Comparison of ENCODE assay signal across 8 cellular contexts in genomic region chr18:53380063-53380639, GRCh38.
DNase-seq lines count a peak whose midpoint lies in the region; ATAC-seq and TF ChIP-seq lines count a peak whose summit lies in the region.

No MANE protein-coding gene starts in this region.

- H3K27ac ChIP-seq in neural cell (ENCODE audit: low read length): no peak overlapping the region

- H3K4me2 ChIP-seq in neural cell (ENCODE audit: low read length): no peak overlapping the region

- H3K4me3 ChIP-seq in cardiac fibroblast (replicated peaks in 1 of 2; ENCODE audit: low read depth in 2 of 2, low read length in 2 of 2) (no peak overlapping the region), neural cell (ENCODE audit: low read length) (no peak overlapping the region), lower leg skin (ENCODE audit: low read depth, poor library complexity, severe bottlenecking) (no peak overlapping the region)

- H3K36me3 ChIP-seq in neural cell (ENCODE audit: insufficient read depth, low read length): no peaks in the 10 kb centered on the region

- no peak overlapping the region for H3K9ac ChIP-seq in neural cell (ENCODE audit: low read length)

- no peaks in the 10 kb centered on the region for H3K9me2 ChIP-seq in neural cell (ENCODE audit: insufficient read depth, low read length)

- no peak for TF ChIP-seq POLR2A in lower leg skin (IDR thresholded peaks at IDR 0.05)

- no peak for TF ChIP-seq EP300 in neural cell (conservative IDR thresholded peaks at IDR 0.05; ENCODE audit: poor library complexity, severe bottlenecking)

- H3K79me2 ChIP-seq in neural cell (replicated peaks; ENCODE audit: insufficient read depth, low read length): no peaks in the 10 kb centered on the region

- no peak overlapping the region for H3K27ac Mint-ChIP-seq in T-helper 17 cell

- TF ChIP-seq CTCF in cardiac fibroblast (IDR thresholded peaks at IDR 0.05; ENCODE audit: low read depth, low read length) (peak; percentile 41), neural cell (IDR thresholded peaks at IDR 0.05; ENCODE audit: poor library complexity, severe bottlenecking) (peak; percentile 90), lower leg skin (IDR thresholded peaks at IDR 0.05) (no peak)

- WGBS in lower leg skin, 2 donors: 84 to 93% methylated on average over 1 of the region's 1 CpG

- no peaks in the 10 kb centered on the region for H3K27me3 ChIP-seq in neural cell (ENCODE audit: insufficient read depth, low read depth, low read length)

- no peak overlapping the region for H3K4me3 Mint-ChIP-seq in T-helper 17 cell

- H4K20me1 ChIP-seq in neural cell (ENCODE audit: insufficient read depth): no peaks in the 10 kb centered on the region

- no peaks in the 10 kb centered on the region for H3K9me3 ChIP-seq in neural cell (ENCODE audit: low read length)
- H3K9me3 ChIP-seq in T-helper 17 cell (ENCODE audit: control insufficient read depth, low read length, poor library complexity, severe bottlenecking): no peaks in the 10 kb centered on the region

- DNase-seq in AG20443 (ENCODE audit: low spot score) (peak; percentile 16), NCI-H146 (lab: John Stamatoyannopoulos, UW) (peak; percentile 61), cardiac fibroblast (ENCODE audit: low read depth in 2 of 2) (peak; percentile 28 to 56), lower leg skin (ENCODE audit: low spot score in 2 of 2) (no peak), T-helper 17 cell (no peak), activated gamma-delta T cell (lab: John Stamatoyannopoulos, UW) (no peak)

- H3K36me3 Mint-ChIP-seq in T-helper 17 cell (ENCODE audit: low read depth): no peaks in the 10 kb centered on the region

- intact Hi-C loops in lower leg skin (cut with DNase I; ENCODE audit: low total_unique reads): no loop called here

- H3K27me3 Mint-ChIP-seq in T-helper 17 cell: no peaks in the 10 kb centered on the region

- no peaks in the 10 kb centered on the region for H3F3A ChIP-seq in neural cell (ENCODE audit: insufficient read depth, low read length, poor library complexity, severe bottlenecking)

- peak; percentile 94 for TF ChIP-seq RAD21 in neural cell (conservative IDR thresholded peaks at IDR 0.05)

- H3K4me1 Mint-ChIP-seq in T-helper 17 cell: no peaks in the 10 kb centered on the region

- no peak overlapping the region for H2AFZ ChIP-seq in neural cell (ENCODE audit: low read depth, low read length)

- peak; percentile 50 for ATAC-seq in GM18870 (IDR thresholded peaks at IDR 0.05; ENCODE audit: unreplicated experiment)
- no peak for ATAC-seq in T-helper 17 cell

TF ChIP-seq in neural cell, 6 proteins besides CTCF, POLR2A, EP300 and RAD21:
- TF ChIP-seq TAF1 (IDR thresholded peaks at IDR 0.05; ENCODE audit: low read depth) (no peak), SMC3 (conservative IDR thresholded peaks at IDR 0.05; ENCODE audit: poor library complexity) (peak; percentile 92), REST (IDR thresholded peaks at IDR 0.05; ENCODE audit: borderline replicate concordance) (no peak), POLR2AphosphoS5 (IDR thresholded peaks at IDR 0.05) (no peak)

Comparison
In these comparisons a context has a peak if more than half of its experiments do, and no peak if none do; other contexts are left out.
1. DNase-seq: peak in AG20443 (single experiment), NCI-H146 (single experiment) and cardiac fibroblast (2 of 2); none in lower leg skin (0 of 2), T-helper 17 cell (0 of 3) and activated gamma-delta T cell (single experiment).
2. CTCF ChIP-seq: peak in cardiac fibroblast (single experiment) and neural cell (single experiment); none in lower leg skin (0 of 3).